ENCODE assay signal across 8 cellular contexts in genomic region chr1:150629115-150629928, GRCh38. TPM values are rescaled to one million over a fixed set of nuclear protein-coding genes. Genes with fewer than 3 reads are reported as not detected.
DNase-seq lines count a peak whose midpoint lies in the region; FAIRE-seq and TF ChIP-seq lines count a peak whose summit lies in the region.

TSS of gene ENSA (minus strand) at chr1:150629612. CDS start at chr1:150629470, 142 bp downstream.

- peaks cover 19% of the 10 kb centered on the region for H3K36me3 Mint-ChIP-seq in HFFc6 (ENCODE audit: low read depth)

- H2AK5ac ChIP-seq in neuronal stem cell (ENCODE audit: low read depth, low read length): no peak within 1 kb of the TSS

- H4K8ac ChIP-seq in neuronal stem cell (ENCODE audit: low read depth, low read length): no peak within 1 kb of the TSS

- no peak within 1 kb of the TSS for H2BK120ac ChIP-seq in neuronal stem cell (ENCODE audit: low read depth, low read length)

- H2BK5ac ChIP-seq in neuronal stem cell (ENCODE audit: low read length): peak within 1 kb of the TSS; percentile 92

- H3K4ac ChIP-seq in neuronal stem cell (ENCODE audit: low read length): no peak within 1 kb of the TSS

- H3K36me3 ChIP-seq in neuronal stem cell (replicated peaks in 1 of 2; ENCODE audit: control insufficient read depth in 2 of 2, insufficient read depth in 2 of 2, low read length in 2 of 2): peaks cover 19 to 36% of the 10 kb centered on the region in 2 donors

- no peak within 1 kb of the TSS for H3K4me3 Mint-ChIP-seq in HFFc6

- H3K27ac Mint-ChIP-seq in HFFc6: no peak within 1 kb of the TSS

- H3K4me3 ChIP-seq in neuronal stem cell (ENCODE audit: low read length in 2 of 2): peak within 1 kb of the TSS; percentile 67 to 92

- H3K14ac ChIP-seq in neuronal stem cell (ENCODE audit: low read length): peak within 1 kb of the TSS; percentile 21

- peaks cover 13% of the 10 kb centered on the region for H3K4me1 Mint-ChIP-seq in HFFc6 (ENCODE audit: low read depth)

- DNase-seq in GM04504 (ENCODE audit: low read depth): peak; percentile 99
- DNase-seq in HFFc6: peak; percentile 100
- peak; percentile 100 for DNase-seq in NAMALWA (ENCODE audit: low spot score)
- DNase-seq in SK-MEL-5 (ENCODE audit: low read depth, low spot score): peak; percentile 100
- peak; percentile 96 for DNase-seq in activated naive CD4-positive, alpha-beta T cell treated with Interleukin-2 at 50 U/mL for 16 hours
- peak; percentile 68 to 85 for DNase-seq in frontal cortex (ENCODE audit: low spot score in 2 of 2)
- DNase-seq in neuronal stem cell (ENCODE audit: low spot score): peak; percentile 99

- H3K4me1 ChIP-seq in neuronal stem cell (ENCODE audit: control insufficient read depth in 2 of 2, insufficient read depth in 1 of 2, low read depth in 1 of 2, low read length in 2 of 2): peaks cover 5 to 6% of the 10 kb centered on the region in 2 donors

- peak within 1 kb of the TSS; percentile 79 for H3K9ac ChIP-seq in neuronal stem cell (ENCODE audit: low read depth, low read length, poor library complexity)

- peak within 1 kb of the TSS; percentile 67 for H3K4me2 ChIP-seq in neuronal stem cell (ENCODE audit: insufficient read depth, low read length, poor library complexity, severe bottlenecking)

- H2AFZ ChIP-seq in neuronal stem cell (ENCODE audit: low read length): peak within 1 kb of the TSS; percentile 87

- H3K27me3 Mint-ChIP-seq in HFFc6 (ENCODE audit: insufficient read depth): no peaks in the 10 kb centered on the region

- H3K79me1 ChIP-seq in neuronal stem cell (ENCODE audit: low read depth, low read length): peaks cover 2% of the 10 kb centered on the region

- no peaks in the 10 kb centered on the region for H3K9me3 ChIP-seq in neuronal stem cell (replicated peaks in 1 of 2; ENCODE audit: control insufficient read depth in 2 of 2, insufficient read depth in 1 of 2, low read depth in 1 of 2, low read length in 2 of 2)

- no peak for FAIRE-seq in frontal cortex (lab: Jason Lieb, UNC)

- WGBS in neuronal stem cell (ENCODE audit: extremely low coverage in 2 of 2, insufficient read length in 2 of 2, insufficient replicate concordance in 1 of 2), 2 donors: 100% methylated on average over 1 of the region's 49 CpGs; no CpG with 5 or more reads in 1 of the 2 donors

- peak within 1 kb of the TSS; percentile 98 for H3K18ac ChIP-seq in neuronal stem cell (ENCODE audit: low read length)

- peak within 1 kb of the TSS; percentile 91 for H3K27ac ChIP-seq in neuronal stem cell (replicated peaks; ENCODE audit: low read length)

- no peaks in the 10 kb centered on the region for H3K27me3 ChIP-seq in neuronal stem cell (ENCODE audit: control insufficient read depth in 3 of 3, insufficient read depth in 3 of 3, low read depth in 1 of 3, low read length in 3 of 3)

- no peaks in the 10 kb centered on the region for H3K9me3 Mint-ChIP-seq in HFFc6

- TF ChIP-seq CTCF in HFFc6 (IDR thresholded peaks at IDR 0.05) (no peak), subcutaneous adipose tissue (IDR thresholded peaks at IDR 0.05; ENCODE audit: low read depth) (no peak)

- H2BK15ac ChIP-seq in neuronal stem cell (ENCODE audit: low read length): no peak within 1 kb of the TSS

- no peak within 1 kb of the TSS for H2BK12ac ChIP-seq in neuronal stem cell (ENCODE audit: low read length)

- H3K23ac ChIP-seq in neuronal stem cell (ENCODE audit: low read depth, low read length, poor library complexity): peak within 1 kb of the TSS; percentile 96

- H4K91ac ChIP-seq in neuronal stem cell (ENCODE audit: low read depth, low read length, poor library complexity): no peak within 1 kb of the TSS

- in situ Hi-C loops in SK-MEL-5 (cut with HindIII; ENCODE audit: low pct_unique_long_range_greater_than_20kb, low sequenced_read_pairs): no loop called here

RNA-seq across cellular contexts. Expression of gene ENSA, which starts in this region (rescaled TPM):
- total RNA-seq in HFFc6 (2021; fragmentation: NEBNext Ultra II Directional; extraction: Animal tissue kit (Norgen Biotek cat#: 25700)): 100 to 1,000 TPM; 111 to 124 (median 119) TPM
- total RNA-seq in SK-MEL-5 (2014; rRNA removed; shearing (Covaris generic)): 101 and 108 TPM in 2 replicates
- 107 and 148 TPM in 2 replicates for polyA plus RNA-seq in SK-MEL-5 (2015; cell fraction: cytosol; rRNA removed)
- polyA plus RNA-seq in SK-MEL-5 (2015; cell fraction: nucleus; rRNA removed): 39.9 and 44.9 TPM in 2 replicates
- total RNA-seq in frontal cortex: 112 TPM
- 91.3 TPM for polyA plus RNA-seq in neuronal stem cell (2013, experiment 1 of 2)
- polyA plus RNA-seq in neuronal stem cell (2013, experiment 2 of 2): 90.6 TPM
- 100 to 1,000 TPM; 109 to 165 (median 114) TPM for total RNA-seq in subcutaneous adipose tissue

Comparison
In these comparisons a context has a peak if more than half of its experiments do, and no peak if none do; other contexts are left out.
1. Peak in every context shown above with its lines: DNase-seq, H3K4me3 ChIP-seq and H3K27ac ChIP-seq.